ENCODE assay signal across 8 cellular contexts in the genomic region with DNA sequence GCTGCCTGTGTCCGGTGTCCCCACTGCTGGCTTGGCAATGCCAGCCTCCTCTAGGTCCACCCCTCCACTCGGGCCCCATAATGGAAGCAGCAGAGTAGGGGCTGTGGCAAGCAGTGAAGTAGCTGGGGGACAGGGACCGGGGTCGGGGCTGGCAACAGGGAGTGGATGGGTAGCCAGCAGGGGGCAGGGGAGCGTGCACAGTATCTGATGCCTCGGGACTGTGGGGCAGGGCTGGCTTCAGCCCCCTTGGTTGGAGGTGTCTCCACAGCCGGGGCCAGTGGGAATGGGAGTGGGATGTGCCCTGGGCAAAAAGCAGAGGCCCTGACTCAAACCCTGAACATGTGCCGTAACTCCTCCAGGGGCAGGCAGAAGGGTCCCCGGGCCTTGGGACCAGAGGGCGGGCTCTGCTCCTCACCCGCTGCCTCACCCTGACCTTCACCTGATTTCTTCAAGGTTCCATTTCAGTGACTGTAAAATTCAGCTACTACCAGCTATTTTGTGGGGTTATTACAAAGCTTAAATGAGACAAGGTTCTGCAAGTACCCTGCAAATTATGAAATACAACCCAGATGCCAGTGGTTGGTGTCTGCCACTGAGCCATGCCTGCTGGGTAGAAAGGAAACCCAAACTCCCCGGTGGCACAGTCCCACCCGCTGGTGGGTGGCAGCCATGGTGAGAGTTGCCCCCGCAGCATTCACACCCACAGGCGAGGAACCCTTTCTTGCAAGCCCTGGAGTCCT.
DNase-seq lines count a peak whose midpoint lies in the region; ATAC-seq and TF ChIP-seq lines count a peak whose summit lies in the region.
"Not testable (repeated sequence)": the region's sequence is repeated elsewhere in the genome, so short reads cannot be mapped to it uniquely, and the experiment has no call there.

No MANE protein-coding gene starts in this region.

- H3K27ac ChIP-seq in H9 (ENCODE audit: insufficient read length, low read depth, low read length); naive thymus-derived CD4-positive, alpha-beta T cell (ENCODE audit: low read depth, low read length); suprapubic skin: not testable (repeated sequence)

- not testable (repeated sequence) for H3K9ac ChIP-seq in H9 (ENCODE audit: extremely low read depth, insufficient read length, low read length)

- not testable (repeated sequence) for H3K4me1 ChIP-seq in H9 (ENCODE audit: insufficient read depth, low read length); naive thymus-derived CD4-positive, alpha-beta T cell (ENCODE audit: control insufficient read depth in 2 of 2, insufficient read depth in 2 of 2, low read length in 2 of 2)
- H3K4me1 ChIP-seq in suprapubic skin = peaks cover 20% of the 10 kb centered on the region

- H3K56ac ChIP-seq in H9 (ENCODE audit: insufficient read length, low read depth, low read length) = not testable (repeated sequence)

- H3K27me3 Mint-ChIP-seq in H9 (ENCODE audit: low read depth); WTC11 (ENCODE audit: low read depth); naive thymus-derived CD4-positive, alpha-beta T cell: not testable (repeated sequence)

- not testable (repeated sequence) for H2BK15ac ChIP-seq in H9 (ENCODE audit: low read depth, low read length)

- DNase-seq in D341Med (ENCODE audit: low spot score) = peak; percentile 61
- not testable (repeated sequence) for DNase-seq in H9; astrocyte of the spinal cord (ENCODE audit: low read depth, low spot score); naive thymus-derived CD4-positive, alpha-beta T cell
- peak; percentile 38 for DNase-seq in NCI-H82 (lab: John Stamatoyannopoulos, UW)
- DNase-seq in WTC11 (ENCODE audit: low spot score) = peak; percentile 53
- DNase-seq in left ventricle myocardium superior = peak; percentile 30
- peak; percentile 44 to 74 for DNase-seq in suprapubic skin (ENCODE audit: low spot score in 2 of 2)

- H3K23ac ChIP-seq in H9 (ENCODE audit: insufficient read length, low read depth, low read length) = not testable (repeated sequence)

- H2AK5ac ChIP-seq in H9 (ENCODE audit: insufficient read length, low read length) = not testable (repeated sequence)

- not testable (repeated sequence) for H3K36me3 Mint-ChIP-seq in H9 (ENCODE audit: insufficient read depth in 1 of 3, low read depth in 3 of 3); WTC11
- peaks cover 0 to 20% (median 7%) of the 10 kb centered on the region in 5 donors for H3K36me3 Mint-ChIP-seq in naive thymus-derived CD4-positive, alpha-beta T cell

- H3K27ac Mint-ChIP-seq in H9; WTC11; naive thymus-derived CD4-positive, alpha-beta T cell: not testable (repeated sequence)

- not testable (repeated sequence) for H3K23me2 ChIP-seq in H9 (ENCODE audit: insufficient read length, low read depth, low read length, poor library complexity, severe bottlenecking)

- not testable (repeated sequence) for H3K4me2 ChIP-seq in H9 (ENCODE audit: insufficient read depth, insufficient read length, low read length)

- H3K36me3 ChIP-seq in naive thymus-derived CD4-positive, alpha-beta T cell (ENCODE audit: control insufficient read depth in 2 of 3, insufficient read depth in 3 of 3, low read length in 3 of 3) = not testable (repeated sequence)
- H3K36me3 ChIP-seq in suprapubic skin = peaks cover 26% of the 10 kb centered on the region

- H3K18ac ChIP-seq in H9 (ENCODE audit: insufficient read length, low read depth, low read length) = not testable (repeated sequence)

- TF ChIP-seq EP300 in suprapubic skin (IDR thresholded peaks at IDR 0.05) = not testable (repeated sequence)

- not testable (repeated sequence) for H3K4me3 Mint-ChIP-seq in H9, WTC11
- peak overlapping the region in 4 of 10 donors; percentile 4 to 47 (median 26) for H3K4me3 Mint-ChIP-seq in naive thymus-derived CD4-positive, alpha-beta T cell

- CTCF ChIA-PET in WTC11 (lab: Charles Lee); naive thymus-derived CD4-positive, alpha-beta T cell (lab: Charles Lee): not testable (repeated sequence)

- not testable (repeated sequence) for H3K4me3 ChIP-seq in astrocyte of the spinal cord (ENCODE audit: low read depth, low read length); naive thymus-derived CD4-positive, alpha-beta T cell (ENCODE audit: low read length); suprapubic skin

- not testable (repeated sequence) for H3K4ac ChIP-seq in H9 (ENCODE audit: low read depth, low read length)

- not testable (repeated sequence) for H3K4me1 Mint-ChIP-seq in H9, WTC11
- H3K4me1 Mint-ChIP-seq in naive thymus-derived CD4-positive, alpha-beta T cell = peaks cover 0 to 28% (median 13%) of the 10 kb centered on the region in 7 donors

- no CpG with 5 or more reads among the region's 15 CpGs for WGBS in H9 (ENCODE audit: extremely low coverage, insufficient read length, low lambda C conversion rate)
- 63% methylated on average over 2 of the region's 15 CpGs for WGBS in suprapubic skin

- not testable (repeated sequence) for H2AFZ ChIP-seq in H9 (ENCODE audit: low read length)

- H2BK12ac ChIP-seq in H9 (ENCODE audit: insufficient read length, low read depth, low read length) = not testable (repeated sequence)

- not testable (repeated sequence) for H3K27me3 ChIP-seq in H9 (ENCODE audit: insufficient read depth, low read length); naive thymus-derived CD4-positive, alpha-beta T cell (ENCODE audit: control insufficient read depth in 2 of 2, insufficient read depth in 2 of 2, low read length in 2 of 2); suprapubic skin

- H3K79me2 ChIP-seq in H9 (ENCODE audit: insufficient read depth, low read length) = not testable (repeated sequence)

- peak; percentile 26; the same call in 1 of the 3 replicates for TF ChIP-seq CTCF in H9 (conservative IDR thresholded peaks at IDR 0.05)
- TF ChIP-seq CTCF in WTC11 (IDR thresholded peaks at IDR 0.05); suprapubic skin (IDR thresholded peaks at IDR 0.05): not testable (repeated sequence)
- peak; percentile 3 for TF ChIP-seq CTCF in astrocyte of the spinal cord (IDR thresholded peaks at IDR 0.05; ENCODE audit: low read depth, low read length)

- TF ChIP-seq POLR2A in suprapubic skin (IDR thresholded peaks at IDR 0.05) = not testable (repeated sequence)

- ATAC-seq in WTC11 = peak; percentile 78
- ATAC-seq in left ventricle myocardium superior = not testable (repeated sequence)
- peak; percentile 66 for ATAC-seq in naive thymus-derived CD4-positive, alpha-beta T cell

- not testable (repeated sequence) for H3K9me3 Mint-ChIP-seq in H9; WTC11; naive thymus-derived CD4-positive, alpha-beta T cell

- in situ Hi-C loops in astrocyte of the spinal cord (cut with HindIII; ENCODE audit: low sequenced_read_pairs) = not testable (repeated sequence)

- not testable (repeated sequence) for H4K5ac ChIP-seq in H9 (ENCODE audit: insufficient read length, low read depth, low read length)

- not testable (repeated sequence) for H2BK5ac ChIP-seq in H9 (ENCODE audit: insufficient read length, low read length)

- H4K8ac ChIP-seq in H9 (replicated peaks; ENCODE audit: insufficient read length, low read depth, low read length) = not testable (repeated sequence)

- H3K79me1 ChIP-seq in H9 (ENCODE audit: insufficient read depth, low read depth, low read length, poor library complexity, severe bottlenecking) = not testable (repeated sequence)

- not testable (repeated sequence) for H4K91ac ChIP-seq in H9 (ENCODE audit: insufficient read length, low read depth, low read length)

- POLR2A ChIA-PET in WTC11 (lab: Charles Lee); naive thymus-derived CD4-positive, alpha-beta T cell (lab: Charles Lee): not testable (repeated sequence)

- not testable (repeated sequence) for H4K20me1 ChIP-seq in H9 (ENCODE audit: control insufficient read depth, insufficient read depth, insufficient read length)

- intact Hi-C loops in left ventricle myocardium superior (cut with micrococcal nuclease); naive thymus-derived CD4-positive, alpha-beta T cell (cut with micrococcal nuclease): not testable (repeated sequence)

- H2BK120ac ChIP-seq in H9 (ENCODE audit: low read depth, low read length, poor library complexity, severe bottlenecking) = not testable (repeated sequence)

- not testable (repeated sequence) for H3K9me3 ChIP-seq in H9 (ENCODE audit: control insufficient read depth, low read depth, low read length); naive thymus-derived CD4-positive, alpha-beta T cell (ENCODE audit: control insufficient read depth in 2 of 3, low read length in 3 of 3); suprapubic skin

- not testable (repeated sequence) for H3K14ac ChIP-seq in H9 (ENCODE audit: insufficient read depth, low read length)

- H3T11ph ChIP-seq in H9 (ENCODE audit: low read length) = not testable (repeated sequence)

- H2BK20ac ChIP-seq in H9 (ENCODE audit: low read depth, low read length, poor library complexity, severe bottlenecking) = not testable (repeated sequence)
